In genomic region chr22:24401824-24402434, GRCh38 we compare ENCODE assay signal across 8 cellular contexts. TPM values are rescaled to one million over a fixed set of nuclear protein-coding genes. Genes with fewer than 3 reads are reported as not detected.
A peak's percentile ranks its signal among the peaks of the same experiment; 100 is the strongest.
DNase-seq lines count a peak whose midpoint lies in the region; ATAC-seq and TF ChIP-seq lines count a peak whose summit lies in the region.

No MANE protein-coding gene starts in this region.

- no peak for TF ChIP-seq CTCF in SU-DHL-6 (IDR thresholded peaks at IDR 0.05; ENCODE audit: insufficient read depth, low read length, poor library complexity, severe bottlenecking)

- intact Hi-C loops in right cardiac atrium (cut with DNase I), result no loop called here

- no peaks in the 10 kb centered on the region for H4K20me1 ChIP-seq in SU-DHL-6 (ENCODE audit: low read depth, low read length)

- H3K9me2 ChIP-seq in SU-DHL-6 (replicated peaks; ENCODE audit: insufficient read depth, low read length), result no peaks in the 10 kb centered on the region

- H3K27me3 Mint-ChIP-seq in T-helper 1 cell treated with Interleukin-12 subunit alpha and Interleukin-12 subunit beta and Interleukin-4 antibody, amounts not matched to agents 30 μg/mL and 1 μg/mL, for 36 hours (ENCODE audit: low read depth), result no peaks in the 10 kb centered on the region
- no peaks in the 10 kb centered on the region for H3K27me3 Mint-ChIP-seq in stimulated activated memory B cell treated with anti-CD40 and anti-IgM and Interleukin-4, amounts not matched to agents 10 μg/mL and 1 μg/mL and 100 μg/mL, for 72 hours

- no peak overlapping the region for H3K4me3 ChIP-seq in SU-DHL-6 (ENCODE audit: insufficient read depth, low read length, poor library complexity, severe bottlenecking)
- peak overlapping the region; percentile 30 for H3K4me3 ChIP-seq in right cardiac atrium (ENCODE audit: low read length)

- peaks cover 21% of the 10 kb centered on the region for H3K36me3 Mint-ChIP-seq in T-helper 1 cell treated with Interleukin-12 subunit alpha and Interleukin-12 subunit beta and Interleukin-4 antibody, amounts not matched to agents 30 μg/mL and 1 μg/mL, for 36 hours (ENCODE audit: low read depth)
- peaks cover 45% of the 10 kb centered on the region for H3K36me3 Mint-ChIP-seq in stimulated activated memory B cell treated with anti-CD40 and anti-IgM and Interleukin-4, amounts not matched to agents 10 μg/mL and 1 μg/mL and 100 μg/mL, for 72 hours

- no peak overlapping the region for H2AFZ ChIP-seq in SU-DHL-6 (ENCODE audit: low read depth, low read length, severe bottlenecking)

- H3K4me3 Mint-ChIP-seq in T-helper 1 cell treated with Interleukin-12 subunit alpha and Interleukin-12 subunit beta and Interleukin-4 antibody, amounts not matched to agents 30 μg/mL and 1 μg/mL, for 36 hours, result peak overlapping the region; percentile 2
- H3K4me3 Mint-ChIP-seq in stimulated activated memory B cell treated with anti-CD40 and anti-IgM and Interleukin-4, amounts not matched to agents 10 μg/mL and 1 μg/mL and 100 μg/mL, for 72 hours, result peak overlapping the region; percentile 58

- no peak for DNase-seq in T-helper 1 cell
- no peak for DNase-seq in right cardiac atrium
- no peak for DNase-seq in HCEC 1CT
- DNase-seq in NCI-H526 treated with DMSO at 0.1 percent for 48 hours (lab: John Stamatoyannopoulos, UW), result no peak
- DNase-seq in NCI-H2196 (lab: John Stamatoyannopoulos, UW; ENCODE audit: unreplicated experiment), result no peak

- H3K4me1 Mint-ChIP-seq in T-helper 1 cell treated with Interleukin-12 subunit alpha and Interleukin-12 subunit beta and Interleukin-4 antibody, amounts not matched to agents 30 μg/mL and 1 μg/mL, for 36 hours (ENCODE audit: low read depth), result peaks cover 49% of the 10 kb centered on the region
- H3K4me1 Mint-ChIP-seq in stimulated activated memory B cell treated with anti-CD40 and anti-IgM and Interleukin-4, amounts not matched to agents 10 μg/mL and 1 μg/mL and 100 μg/mL, for 72 hours, result peaks cover 74% of the 10 kb centered on the region

- peaks cover 21% of the 10 kb centered on the region for H3K4me1 ChIP-seq in right cardiac atrium (ENCODE audit: control insufficient read depth, insufficient read depth, low read length)

- H3K27me3 ChIP-seq in SU-DHL-6 (ENCODE audit: low read length) (no peaks in the 10 kb centered on the region), right cardiac atrium (ENCODE audit: control insufficient read depth, insufficient read depth) (no peaks in the 10 kb centered on the region)

- H3K79me2 ChIP-seq in SU-DHL-6 (ENCODE audit: insufficient read depth, low read length), result no peaks in the 10 kb centered on the region

- H3K36me3 ChIP-seq in SU-DHL-6 (ENCODE audit: low read length), result 0 out of 2 replicates have a peak, but pooled peaks cover 2% of the 10 kb centered on the region

- peak overlapping the region; percentile 82 for H3K27ac Mint-ChIP-seq in T-helper 1 cell treated with Interleukin-12 subunit alpha and Interleukin-12 subunit beta and Interleukin-4 antibody, amounts not matched to agents 30 μg/mL and 1 μg/mL, for 36 hours
- H3K27ac Mint-ChIP-seq in stimulated activated memory B cell treated with anti-CD40 and anti-IgM and Interleukin-4, amounts not matched to agents 10 μg/mL and 1 μg/mL and 100 μg/mL, for 72 hours, result peak overlapping the region; percentile 84

- H3K9me3 Mint-ChIP-seq in T-helper 1 cell treated with Interleukin-12 subunit alpha and Interleukin-12 subunit beta and Interleukin-4 antibody, amounts not matched to agents 30 μg/mL and 1 μg/mL, for 36 hours, result no peaks in the 10 kb centered on the region
- no peaks in the 10 kb centered on the region for H3K9me3 Mint-ChIP-seq in stimulated activated memory B cell treated with anti-CD40 and anti-IgM and Interleukin-4, amounts not matched to agents 10 μg/mL and 1 μg/mL and 100 μg/mL, for 72 hours

- 71% methylated on average over 11 of the region's 11 CpGs for WGBS in right cardiac atrium

- no peaks in the 10 kb centered on the region for H3K9me3 ChIP-seq in SU-DHL-6 (ENCODE audit: insufficient read depth, low read length)
- H3K9me3 ChIP-seq in right cardiac atrium (ENCODE audit: control insufficient read depth, low read length), result no peaks in the 10 kb centered on the region

- H3K27ac ChIP-seq in SU-DHL-6 (ENCODE audit: low read depth, low read length) (peak overlapping the region; percentile 93), right cardiac atrium (ENCODE audit: low read length) (peak overlapping the region; percentile 96)

- ATAC-seq in right cardiac atrium, result peak; percentile 4 to 12
- ATAC-seq in stimulated activated memory B cell treated with anti-CD40 and anti-IgM and Interleukin-4, amounts not matched to agents 10 μg/mL and 1 μg/mL and 100 μg/mL, for 72 hours, result peak; percentile 1

- peaks cover 45% of the 10 kb centered on the region for H3F3A ChIP-seq in SU-DHL-6 (ENCODE audit: insufficient read depth)

- peak overlapping the region; percentile 27 for H3K9ac ChIP-seq in SU-DHL-6 (ENCODE audit: low read length)

- H3K4me2 ChIP-seq in SU-DHL-6 (ENCODE audit: low read depth, low read length, poor library complexity, severe bottlenecking), result peak overlapping the region; percentile 60

RNA-seq across cellular contexts. Expression of gene ADORA2A, which starts 25.5 kb away (rescaled TPM):
- total RNA-seq in right cardiac atrium, result 1 to 10 TPM; 3.7 to 5.6 (median 4.8) TPM
- polyA plus RNA-seq in right cardiac atrium, result 6.6 TPM
